In genomic region chr4:82677327-82677726, GRCh38 we compare ENCODE assay signal across 17 cellular contexts.
DNase-seq lines count a peak whose midpoint lies in the region; ATAC-seq and TF ChIP-seq lines count a peak whose summit lies in the region.
"Had no signal": no experiment of that assay in that cellular context is flagged by ENCODE, and none has a peak within 500 bp of the region (broad histone marks: within the 10 kb centered on the region; RNA-seq: fewer than 3 reads in every experiment).

No MANE protein-coding gene starts in this region.

- no peaks in the 10 kb centered on the region for H3K9me2 ChIP-seq in PC-9 (ENCODE audit: insufficient read depth)

- peak; percentile 22 for ATAC-seq in left lung
- ATAC-seq: activated CD8-positive, alpha-beta memory T cell treated with anti-CD3 and anti-CD28 coated beads, Interleukin-2, amount 10 ng/mL, durations not matched to agents 7 days and 5 days; effector memory CD8-positive, alpha-beta T cell; GM23338; heart left ventricle; left ventricle myocardium superior; mucosa of descending colon had no signal

- H3K4me2 ChIP-seq in PC-9: peak overlapping the region; percentile 36
- H3K4me2 ChIP-seq: GM23338 had no signal

- H3K9me3 ChIP-seq in PC-9 (ENCODE audit: insufficient read depth, low read depth) (no peaks in the 10 kb centered on the region), left lung (no peaks in the 10 kb centered on the region), BE2C (no peaks in the 10 kb centered on the region)
- H3K9me3 ChIP-seq: mucosa of descending colon had no signal

- H3K4me1 ChIP-seq in PC-9 (replicated peaks; ENCODE audit: insufficient read depth) (peaks cover 9% of the 10 kb centered on the region), left lung (no peaks in the 10 kb centered on the region), BE2C (no peaks in the 10 kb centered on the region)
- H3K4me1 ChIP-seq: heart left ventricle had no signal

- no peaks in the 10 kb centered on the region for H3F3A ChIP-seq in PC-9 (ENCODE audit: insufficient read depth, low read depth)

- DNase-seq in DMS53 (lab: John Stamatoyannopoulos, UW): peak; percentile 86
- peak; percentile 41 to 52 for DNase-seq in PC-9
- no peak for DNase-seq in left lung
- DNase-seq in substantia nigra (lab: John Stamatoyannopoulos, UW): no peak
- no peak for DNase-seq in caudate nucleus (lab: John Stamatoyannopoulos, UW)
- DNase-seq in BE2C: no peak
- DNase-seq in NK-92 (lab: John Stamatoyannopoulos, UW; ENCODE audit: unreplicated experiment): no peak
- DNase-seq: activated CD8-positive, alpha-beta memory T cell treated with anti-CD3 and anti-CD28 coated beads, Interleukin-2, amount 10 ng/mL, durations not matched to agents 7 days and 5 days; CD4-positive, CD25-positive, alpha-beta regulatory T cell; DMS79 treated with DMSO at 0.1 percent for 48 hours; effector memory CD8-positive, alpha-beta T cell; heart left ventricle; left ventricle myocardium superior; mucosa of descending colon; NCI-H1694; NCI-H446 treated with DMSO at 0.1 percent for 48 hours had no signal

- no peaks in the 10 kb centered on the region for H3K36me3 ChIP-seq in PC-9 (ENCODE audit: low read depth)
- no peaks in the 10 kb centered on the region for H3K36me3 ChIP-seq in left lung
- H3K36me3 ChIP-seq in BE2C: no peaks in the 10 kb centered on the region

- CTCF ChIA-PET in PC-9 (lab: Charles Lee): no interaction called here

- no peaks in the 10 kb centered on the region for H4K20me1 ChIP-seq in PC-9 (ENCODE audit: insufficient read depth)

- H3K27ac ChIP-seq in PC-9 (no peak overlapping the region), left lung (no peak overlapping the region), substantia nigra (ENCODE audit: low read depth, low read length, poor library complexity, severe bottlenecking) (peak overlapping the region; percentile 2), caudate nucleus (ENCODE audit: low read depth, low read length) (no peak overlapping the region)
- H3K27ac ChIP-seq: heart left ventricle had no signal

- TF ChIP-seq CTCF in PC-9 (conservative IDR thresholded peaks at IDR 0.05): no peak
- no peak for TF ChIP-seq CTCF in left lung (IDR thresholded peaks at IDR 0.05)
- TF ChIP-seq CTCF in BE2C (IDR thresholded peaks at IDR 0.05; ENCODE audit: low read depth, low read length): no peak

- intact Hi-C loops in PC-9 (cut with micrococcal nuclease; ENCODE audit: unreplicated experiment) (no loop called here), left lung (cut with DNase I) (no loop called here)

- POLR2A ChIA-PET in PC-9 (lab: Charles Lee; ENCODE audit: unreplicated experiment): no interaction called here

- H3K79me2 ChIP-seq in PC-9 (ENCODE audit: low read depth): no peaks in the 10 kb centered on the region

- H2AFZ ChIP-seq in PC-9: no peak overlapping the region
- H2AFZ ChIP-seq: GM23338 had no signal

- no TSS peak for BruUV-seq in PC-9 (replicated peaks; lab: Mats Ljungman, UMichigan)

- H3K27me3 ChIP-seq in PC-9 (ENCODE audit: insufficient read depth, low read depth) (no peaks in the 10 kb centered on the region), left lung (no peaks in the 10 kb centered on the region), BE2C (no peaks in the 10 kb centered on the region)
- H3K27me3 ChIP-seq: heart left ventricle had no signal

- H3K4me3 ChIP-seq in PC-9: no peak overlapping the region
- no peak overlapping the region for H3K4me3 ChIP-seq in left lung
- no peak overlapping the region for H3K4me3 ChIP-seq in BE2C (ENCODE audit: low read depth, low read length)
- H3K4me3 ChIP-seq: GM23338, heart left ventricle, mucosa of descending colon had no signal

Comparison
In these comparisons a context has a peak if more than half of its experiments do, and no peak if none do; other contexts are left out.
1. DNase-seq: peak in DMS53 (single experiment) and PC-9 (2 of 2); none in left lung (0 of 2), substantia nigra (0 of 49), caudate nucleus (0 of 61), BE2C (single experiment) and NK-92 (single experiment).